ENCODE assay signal across 1 cellular context in the genomic region with DNA sequence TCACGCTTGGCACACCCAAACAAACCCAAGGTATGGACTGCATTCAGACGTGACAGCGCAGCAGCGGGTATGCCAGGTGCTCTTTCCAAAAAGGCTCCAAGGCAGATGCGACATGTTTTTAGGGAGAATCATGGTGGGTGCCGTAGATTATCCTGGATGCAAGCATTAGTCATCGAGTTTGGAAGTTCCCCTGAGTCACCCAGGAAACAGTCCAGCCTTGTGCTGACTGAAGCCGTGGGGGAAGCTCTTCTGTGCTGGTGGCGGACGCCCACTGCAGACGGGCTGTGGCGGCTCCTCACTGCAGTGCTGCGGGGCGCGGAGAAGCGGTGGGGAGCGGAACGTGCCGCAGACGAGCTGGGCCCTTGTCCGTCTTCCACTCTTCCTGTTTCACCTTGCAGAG.
TF ChIP-seq lines count a peak whose summit lies in the region.

No MANE protein-coding gene starts in this region.

TF ChIP-seq in SK-N-SH, 30 proteins besides CTCF, POLR2A, EP300 and RAD21 (continued from another document):
- peak; percentile 86; the same call in 1 of the 2 replicates for TF ChIP-seq FOSL2 (IDR thresholded peaks at IDR 0.05; ENCODE audit: borderline replicate concordance, low read depth)
- TF ChIP-seq, protein P1, sequence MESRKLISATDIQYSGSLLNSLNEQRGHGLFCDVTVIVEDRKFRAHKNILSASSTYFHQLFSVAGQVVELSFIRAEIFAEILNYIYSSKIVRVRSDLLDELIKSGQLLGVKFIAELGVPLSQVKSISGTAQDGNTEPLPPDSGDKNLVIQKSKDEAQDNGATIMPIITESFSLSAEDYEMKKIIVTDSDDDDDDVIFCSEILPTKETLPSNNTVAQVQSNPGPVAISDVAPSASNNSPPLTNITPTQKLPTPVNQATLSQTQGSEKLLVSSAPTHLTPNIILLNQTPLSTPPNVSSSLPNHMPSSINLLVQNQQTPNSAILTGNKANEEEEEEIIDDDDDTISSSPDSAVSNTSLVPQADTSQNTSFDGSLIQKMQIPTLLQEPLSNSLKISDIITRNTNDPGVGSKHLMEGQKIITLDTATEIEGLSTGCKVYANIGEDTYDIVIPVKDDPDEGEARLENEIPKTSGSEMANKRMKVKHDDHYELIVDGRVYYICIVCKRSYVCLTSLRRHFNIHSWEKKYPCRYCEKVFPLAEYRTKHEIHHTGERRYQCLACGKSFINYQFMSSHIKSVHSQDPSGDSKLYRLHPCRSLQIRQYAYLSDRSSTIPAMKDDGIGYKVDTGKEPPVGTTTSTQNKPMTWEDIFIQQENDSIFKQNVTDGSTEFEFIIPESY (IDR thresholded peaks at IDR 0.05; ENCODE audit: borderline replicate concordance, low read depth) = peak; percentile 78; the same call in 1 of the 2 replicates
- TF ChIP-seq ELF1 (IDR thresholded peaks at IDR 0.05) = no peak
- TF ChIP-seq MEF2A (IDR thresholded peaks at IDR 0.05; ENCODE audit: borderline replicate concordance, low read depth) = no peak
